Comparison of ENCODE assay signal across 8 cellular contexts in the genomic region with DNA sequence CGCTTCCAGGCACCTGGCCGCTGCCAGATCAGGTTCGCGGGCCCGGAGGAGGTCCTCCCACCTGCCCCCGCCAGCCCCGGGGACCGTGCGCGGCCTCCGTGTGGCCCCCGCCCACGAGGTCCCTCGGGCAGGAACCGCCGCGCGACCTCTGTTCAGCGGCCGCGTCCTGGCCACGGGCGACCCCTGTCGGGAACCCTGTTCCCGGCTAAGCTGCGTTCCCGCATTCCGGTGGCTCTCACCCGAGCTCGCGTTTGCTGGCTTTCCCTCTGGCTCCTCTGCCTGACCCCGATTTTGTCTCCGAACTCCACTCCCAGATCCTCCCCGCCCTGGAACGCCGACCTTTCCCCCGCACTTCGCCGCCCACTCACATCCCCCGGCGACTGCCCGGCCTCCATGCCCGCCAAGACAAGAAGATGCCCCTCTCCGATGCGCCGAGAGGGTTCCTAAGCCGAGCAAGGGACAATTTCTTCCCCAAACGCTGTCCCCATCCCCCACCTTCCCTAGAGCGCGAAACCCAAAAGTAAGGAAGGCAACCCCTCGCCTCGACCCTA. TPM values are rescaled to one million over a fixed set of nuclear protein-coding genes. Genes with fewer than 3 reads are reported as not detected.
DNase-seq lines count a peak whose midpoint lies in the region; FAIRE-seq and TF ChIP-seq lines count a peak whose summit lies in the region.

No MANE protein-coding gene starts in this region.

- peak overlapping the region; percentile 88 for H3K4me3 Mint-ChIP-seq in astrocyte (ENCODE audit: unreplicated experiment)

- H3K27me3 ChIP-seq in H7 (ENCODE audit: control insufficient read depth, insufficient read depth, low read length) (peaks cover 58% of the 10 kb centered on the region), astrocyte (ENCODE audit: insufficient read depth, low read length) (peaks cover 22% of the 10 kb centered on the region), sigmoid colon (peaks cover 24 to 64% (median 55%) of the 10 kb centered on the region in 3 donors)

- H3K4me3 ChIP-seq in H7 (ENCODE audit: insufficient read depth, low read depth, low read length) = peak overlapping the region; percentile 73
- H3K4me3 ChIP-seq in astrocyte (ENCODE audit: insufficient read depth, low read depth, low read length) = peak overlapping the region; percentile 76
- H3K4me3 ChIP-seq in iPS-11a (ENCODE audit: low read depth, low read length) = peak overlapping the region; percentile 72
- H3K4me3 ChIP-seq in sigmoid colon = peak overlapping the region; percentile 30 to 68 (median 60)

- WGBS in sigmoid colon, 2 donors = 1 to 8% methylated on average over 52 of the region's 52 CpGs

- H3K9ac ChIP-seq in astrocyte (ENCODE audit: low read length) = peak overlapping the region; percentile 77

- H3K9me3 ChIP-seq in astrocyte (ENCODE audit: insufficient read depth, low read depth, low read length) = no peaks in the 10 kb centered on the region
- H3K9me3 ChIP-seq in sigmoid colon = no peaks in the 10 kb centered on the region

- peak overlapping the region; percentile 97 for H3K4me2 ChIP-seq in astrocyte (ENCODE audit: low read length)

- no peak overlapping the region for H3K27ac ChIP-seq in astrocyte (ENCODE audit: low read depth, low read length)
- peak overlapping the region; percentile 53 to 80 (median 67) for H3K27ac ChIP-seq in sigmoid colon

- H3K79me2 ChIP-seq in astrocyte (ENCODE audit: insufficient read depth, low read length) = peaks cover 4% of the 10 kb centered on the region

- H3K36me3 Mint-ChIP-seq in astrocyte (ENCODE audit: low read depth, unreplicated experiment) = peaks cover 2% of the 10 kb centered on the region

- H3K4me1 ChIP-seq in astrocyte (ENCODE audit: insufficient read depth, low read length) = peaks cover 29% of the 10 kb centered on the region
- peaks cover 0 to 58% (median 52%) of the 10 kb centered on the region in 4 donors for H3K4me1 ChIP-seq in sigmoid colon

- no peak for TF ChIP-seq POLR2A in sigmoid colon (IDR thresholded peaks at IDR 0.05)

- H3K9me3 Mint-ChIP-seq in astrocyte (ENCODE audit: unreplicated experiment) = no peaks in the 10 kb centered on the region

- peaks cover 6% of the 10 kb centered on the region for H4K20me1 ChIP-seq in astrocyte (ENCODE audit: insufficient read depth, low read length)

- H2AFZ ChIP-seq in astrocyte (ENCODE audit: low read depth, low read length) = peak overlapping the region; percentile 90

- peak; percentile 61 for DNase-seq in CD1c-positive myeloid dendritic cell (ENCODE audit: extremely low spot score)
- DNase-seq in H7 = peak; percentile 79
- peak; percentile 41 to 46 for DNase-seq in SHP77 (lab: John Stamatoyannopoulos, UW)
- no peak for DNase-seq in astrocyte (ENCODE audit: low read depth)
- DNase-seq in sigmoid colon = peak; percentile 81
- DNase-seq in epidermal melanocyte (ENCODE audit: insufficient read length, low spot score) = no peak
- DNase-seq in LoVo (ENCODE audit: low spot score) = no peak

- H3K36me3 ChIP-seq in H7 (replicated peaks; ENCODE audit: control insufficient read depth, insufficient read depth, low read length) = no peaks in the 10 kb centered on the region
- H3K36me3 ChIP-seq in astrocyte (ENCODE audit: insufficient read depth, low read length) = no peaks in the 10 kb centered on the region
- H3K36me3 ChIP-seq in sigmoid colon = no peaks in the 10 kb centered on the region

- H3K27ac Mint-ChIP-seq in astrocyte (ENCODE audit: unreplicated experiment) = no peak overlapping the region

- peaks cover 20% of the 10 kb centered on the region for H3K27me3 Mint-ChIP-seq in astrocyte (ENCODE audit: low read depth, unreplicated experiment)

- H3K4me1 Mint-ChIP-seq in astrocyte (ENCODE audit: low read depth, unreplicated experiment) = peaks cover 7% of the 10 kb centered on the region

- intact Hi-C loops in sigmoid colon (cut with DNase I) = loop anchor here (2.0 to 5.0 kb wide), 2 partner anchors 148 to 321 kb away; no protein-coding TSS in a partner anchor

- TF ChIP-seq EP300 in sigmoid colon (IDR thresholded peaks at IDR 0.05) = no peak

- TF ChIP-seq CTCF in astrocyte (IDR thresholded peaks at IDR 0.05; ENCODE audit: insufficient read depth, low read depth, low read length) = peak; percentile 5
- TF ChIP-seq CTCF in sigmoid colon (IDR thresholded peaks at IDR 0.05) = peak in 3 of 4 experiments; percentile 6 to 61 (median 36)

- no peak for FAIRE-seq in astrocyte (lab: Jason Lieb, UNC)

RNA-seq across cellular contexts. Expression of gene SFMBT2, which starts 2.3 kb away (rescaled TPM):
- 1.8 and 3.5 TPM in 2 replicates for total RNA-seq in H7 (2014; rRNA removed; shearing (Covaris generic))
- total RNA-seq in astrocyte (3.9 and 5.0 TPM in 2 replicates), sigmoid colon (1 to 10 TPM; 4.2 to 6.4 (median 4.9) TPM)
- 1 to 10 TPM in 2 of 3 donors, under 1 TPM in 1; 0.60 to 3.2 (median 1.2) TPM for polyA plus RNA-seq in sigmoid colon

Comparison
In these comparisons a context has a peak if more than half of its experiments do, and no peak if none do; other contexts are left out.
1. DNase-seq: peak in CD1c-positive myeloid dendritic cell (single experiment), H7 (single experiment), SHP77 (2 of 2) and sigmoid colon (single experiment); none in astrocyte (single experiment), epidermal melanocyte (single experiment) and LoVo (single experiment).
2. Peak in every context shown above with its lines, with median percentiles within 50 percentile points of each other: H3K4me3 ChIP-seq.